ENCODE assay signal across 8 cellular contexts in genomic region chr9:95189230-95190098, GRCh38.
A peak's percentile ranks its signal among the peaks of the same experiment; 100 is the strongest.
DNase-seq lines count a peak whose midpoint lies in the region; ATAC-seq and TF ChIP-seq lines count a peak whose summit lies in the region.

No MANE protein-coding gene starts in this region.

- H3K4me1 Mint-ChIP-seq in activated CD4-positive, alpha-beta memory T cell treated with anti-CD3 and anti-CD28 coated beads for 36 hours (ENCODE audit: low read depth) = peaks cover 21% of the 10 kb centered on the region

- WGBS in heart left ventricle, 4 donors = 40 to 50% (median 44%) methylated on average over 7 of the region's 7 CpGs
- 21 to 45% methylated on average over 7 of the region's 7 CpGs for WGBS in sigmoid colon, 2 donors

- peak; percentile 22 for DNase-seq in LHCN-M2 (ENCODE audit: low read depth)
- DNase-seq in activated CD4-positive, alpha-beta memory T cell treated with anti-CD3 and anti-CD28 coated beads for 36 hours = peak; percentile 17
- peak in 3 of 5 donors; percentile 35 to 80 (median 57) for DNase-seq in heart left ventricle
- DNase-seq in sigmoid colon = peak; percentile 71

- no peak for TF ChIP-seq EP300 in sigmoid colon (IDR thresholded peaks at IDR 0.05)

- H3K27ac Mint-ChIP-seq in activated CD4-positive, alpha-beta memory T cell treated with anti-CD3 and anti-CD28 coated beads for 36 hours = no peak overlapping the region

- peak overlapping the region in 6 of 12 donors; percentile 5 to 38 (median 16) for H3K4me3 ChIP-seq in heart left ventricle
- H3K4me3 ChIP-seq in sigmoid colon = peak overlapping the region in 3 of 4 donors; percentile 2 to 17 (median 13)

- no peaks in the 10 kb centered on the region for H3K27me3 Mint-ChIP-seq in activated CD4-positive, alpha-beta memory T cell treated with anti-CD3 and anti-CD28 coated beads for 36 hours

- CTCF ChIA-PET in activated CD4-positive, alpha-beta memory T cell treated with anti-CD3 and anti-CD28 coated beads for 36 hours (lab: Charles Lee) = interaction anchor here (1.4 to 2.2 kb wide), 3 partner anchors 9 to 61 kb away, joined by 3 to 7 read pairs (median 5); no protein-coding TSS in a partner anchor

- ATAC-seq in heart left ventricle = peak; percentile 85 to 94 (median 88)
- ATAC-seq in HG02759 (IDR thresholded peaks at IDR 0.05; ENCODE audit: unreplicated experiment) = no peak
- no peak for ATAC-seq in GM18868 (IDR thresholded peaks at IDR 0.05; ENCODE audit: unreplicated experiment)
- no peak for ATAC-seq in HG02852 (IDR thresholded peaks at IDR 0.05; ENCODE audit: unreplicated experiment)
- no peak for ATAC-seq in GM18873 (IDR thresholded peaks at IDR 0.05; ENCODE audit: low FRiP score, unreplicated experiment)

- H3K4me1 ChIP-seq in heart left ventricle (peaks cover 0 to 26% (median 19%) of the 10 kb centered on the region in 12 donors), sigmoid colon (peaks cover 0 to 25% (median 16%) of the 10 kb centered on the region in 4 donors)

- H3K27me3 ChIP-seq in heart left ventricle (no peaks in the 10 kb centered on the region), sigmoid colon (no peaks in the 10 kb centered on the region)

- no peaks in the 10 kb centered on the region for H3K36me3 Mint-ChIP-seq in activated CD4-positive, alpha-beta memory T cell treated with anti-CD3 and anti-CD28 coated beads for 36 hours

- H3K4me3 Mint-ChIP-seq in activated CD4-positive, alpha-beta memory T cell treated with anti-CD3 and anti-CD28 coated beads for 36 hours = no peak overlapping the region

- TF ChIP-seq POLR2A in heart left ventricle (IDR thresholded peaks at IDR 0.05) (no peak), sigmoid colon (IDR thresholded peaks at IDR 0.05) (no peak)

- H3K9me3 Mint-ChIP-seq in activated CD4-positive, alpha-beta memory T cell treated with anti-CD3 and anti-CD28 coated beads for 36 hours = no peaks in the 10 kb centered on the region

- H3K27ac ChIP-seq in heart left ventricle = peak overlapping the region in 11 of 12 donors; percentile 5 to 82 (median 58)
- H3K27ac ChIP-seq in sigmoid colon = peak overlapping the region; percentile 41 to 76 (median 54)

- H3K9me3 ChIP-seq in heart left ventricle = no peaks in the 10 kb centered on the region
- H3K9me3 ChIP-seq in sigmoid colon = no peaks in the 10 kb centered on the region

- H3K36me3 ChIP-seq in heart left ventricle (no peaks in the 10 kb centered on the region), sigmoid colon (no peaks in the 10 kb centered on the region)

- TF ChIP-seq CTCF in heart left ventricle (IDR thresholded peaks at IDR 0.05) (no peak), sigmoid colon (IDR thresholded peaks at IDR 0.05) (no peak)

- intact Hi-C loops in activated CD4-positive, alpha-beta memory T cell treated with anti-CD3 and anti-CD28 coated beads for 36 hours (cut with micrococcal nuclease) = no loop called here
- intact Hi-C loops in heart left ventricle (cut with DNase I) (no loop called here), sigmoid colon (cut with DNase I) (no loop called here)

- POLR2A ChIA-PET in activated CD4-positive, alpha-beta memory T cell treated with anti-CD3 and anti-CD28 coated beads for 36 hours (lab: Charles Lee) = no interaction called here

Comparison
In these comparisons a context has a peak if more than half of its experiments do, and no peak if none do; other contexts are left out.
1. DNase-seq: peak in every context shown above with its lines; median percentile 71 in sigmoid colon; 57 in heart left ventricle; 22 in LHCN-M2; 17 in activated CD4-positive, alpha-beta memory T cell treated with anti-CD3 and anti-CD28 coated beads for 36 hours.
2. ATAC-seq: peak in heart left ventricle (4 of 4); none in HG02759 (single experiment), GM18868 (single experiment), HG02852 (single experiment) and GM18873 (single experiment).